ENCODE assay signal across 9 cellular contexts in genomic region chr3:63967675-63968611, GRCh38. TPM values are rescaled to one million over a fixed set of nuclear protein-coding genes. Genes with fewer than 3 reads are reported as not detected.
DNase-seq lines count a peak whose midpoint lies in the region; ATAC-seq and TF ChIP-seq lines count a peak whose summit lies in the region.
"Had no signal": no experiment of that assay in that cellular context is flagged by ENCODE, and none has a peak within 500 bp of the region (broad histone marks: within the 10 kb centered on the region; RNA-seq: fewer than 3 reads in every experiment).

No MANE protein-coding gene starts in this region.

- no peaks in the 10 kb centered on the region for H3K36me3 ChIP-seq in suprapubic skin

- ATAC-seq in GM19438 (IDR thresholded peaks at IDR 0.05; ENCODE audit: low read depth, unreplicated experiment) (peak; percentile 64), HG03460 (IDR thresholded peaks at IDR 0.05; ENCODE audit: unreplicated experiment) (peak; percentile 57), left lobe of liver (peak; percentile 76)

- DNase-seq in D341Med (ENCODE audit: low spot score) (peak; percentile 82), SKM-1 treated with dmso at 0.1 percent for 144 hours (lab: John Stamatoyannopoulos, UW; ENCODE audit: unreplicated experiment) (peak; percentile 40), caudate nucleus (lab: John Stamatoyannopoulos, UW) (peak in 3 of 61 donors; percentile 22 to 79 (median 29)), left lobe of liver (ENCODE audit: low spot score) (peak; percentile 80), suprapubic skin (ENCODE audit: low spot score in 2 of 2) (no peak), SK-N-DZ (ENCODE audit: low spot score) (no peak)

- no peak for TF ChIP-seq CTCF in suprapubic skin (IDR thresholded peaks at IDR 0.05)

- H3K27ac ChIP-seq in caudate nucleus (ENCODE audit: low read depth, low read length) (peak overlapping the region; percentile 42), suprapubic skin (peak overlapping the region; percentile 78)

- peaks cover 68% of the 10 kb centered on the region for H3K4me1 ChIP-seq in suprapubic skin

- TF ChIP-seq POLR2A in suprapubic skin (IDR thresholded peaks at IDR 0.05): peak in 1 of 2 donors; percentile 14

- TF ChIP-seq EP300 in suprapubic skin (IDR thresholded peaks at IDR 0.05): no peak

- no peaks in the 10 kb centered on the region for H3K9me3 ChIP-seq in suprapubic skin

- no peaks in the 10 kb centered on the region for H3K27me3 ChIP-seq in suprapubic skin

- 8% methylated on average over 11 of the region's 11 CpGs for WGBS in suprapubic skin

- peak overlapping the region; percentile 40 for H3K4me3 ChIP-seq in suprapubic skin

RNA-seq across cellular contexts. Expression of gene PSMD6, which starts 55.4 kb away (rescaled TPM):
- total RNA-seq in left lobe of liver (31.8 TPM), suprapubic skin (10 to 100 TPM; 54.6 to 82.3 (median 68.0) TPM)
- 94.1 and 105 TPM in 2 replicates for polyA plus RNA-seq in SK-N-DZ (2014; cell fraction: cytosol; rRNA removed)
- 52.0 and 54.7 TPM in 2 replicates for polyA plus RNA-seq in SK-N-DZ (2014; cell fraction: nucleus; rRNA removed)

RNA-seq across cellular contexts. Expression of gene SCAANT1, which starts 55.8 kb away (rescaled TPM):
- total RNA-seq in left lobe of liver (not detected), suprapubic skin (not detected)
- not detected in 2 replicates for polyA plus RNA-seq in SK-N-DZ (2014; cell fraction: cytosol; rRNA removed)
- polyA plus RNA-seq in SK-N-DZ (2014; cell fraction: nucleus; rRNA removed): not detected in 2 replicates
- total RNA-seq: subcutaneous adipose tissue had no signal

Comparison
In these comparisons a context has a peak if more than half of its experiments do, and no peak if none do; other contexts are left out.
1. DNase-seq: peak in D341Med (single experiment), SKM-1 treated with dmso at 0.1 percent for 144 hours (single experiment) and left lobe of liver (single experiment); none in suprapubic skin (0 of 2) and SK-N-DZ (single experiment).
2. Peak in every context shown above with its lines, with median percentiles within 50 percentile points of each other: ATAC-seq.